In genomic region chrX:106889468-106889867, GRCh38 we compare ENCODE assay signal across 11 cellular contexts. TPM values are rescaled to one million over a fixed set of nuclear protein-coding genes. Genes with fewer than 3 reads are reported as not detected.
"Had no signal": no experiment of that assay in that cellular context is flagged by ENCODE, and none has a peak within 500 bp of the region (broad histone marks: within the 10 kb centered on the region; RNA-seq: fewer than 3 reads in every experiment).

No MANE protein-coding gene starts in this region.

- H3K4me3 Mint-ChIP-seq: GM23338, H9, HFFc6 had no signal

- H3K4me3 ChIP-seq: GM23248, GM23338, HAP-1 had no signal

- ATAC-seq: GM23338, HCT116 had no signal

- H3K9me3 Mint-ChIP-seq: GM23338, HFFc6 had no signal

- H2AFZ ChIP-seq: GM23248, GM23338 had no signal

- DNase-seq: GM23248, GOT3, H7, H9, HCEC 1CT, HFFc6 had no signal

- H3K4me2 ChIP-seq: GM23338 had no signal

- H3K4me1 Mint-ChIP-seq: GM23338 had no signal

- H3K36me3 ChIP-seq: HAP-1 had no signal

- H3K9ac ChIP-seq: GM23248 had no signal

- H3K27ac ChIP-seq: GM23248 had no signal

- H3K9me3 ChIP-seq: HAP-1 had no signal

- H3K27ac Mint-ChIP-seq: GM23338, H9, HFFc6 had no signal

RNA-seq across cellular contexts. Expression of gene RIPPLY1, which starts 13.7 kb away (rescaled TPM):
- total RNA-seq: GM23248, GM23338, H1, H4, H9, HFFc6 had no signal

RNA-seq across cellular contexts. Expression of gene CLDN2, which starts 30.7 kb away (rescaled TPM):
- total RNA-seq: GM23248, GM23338, H1, H4, H7, H9, HFFc6 had no signal
